1 cellular context compared by ENCODE assay signal in genomic region chr1:173474097-173474779, GRCh38.
TF ChIP-seq lines count a peak whose summit lies in the region.

No MANE protein-coding gene starts in this region.

TF ChIP-seq in IMR-90, 13 proteins besides CTCF, POLR2A, EP300 and RAD21:
- no peak for TF ChIP-seq ELK1 (IDR thresholded peaks at IDR 0.05; ENCODE audit: borderline replicate concordance, low read depth, low read length)
- TF ChIP-seq MAFK (IDR thresholded peaks at IDR 0.05; ENCODE audit: low read depth, low read length) = 0 out of 2 replicates have a peak, but pooled peaks have one; percentile 4
TF ChIP-seq in IMR-90: peak in this region for 1.
